21 cellular contexts compared by ENCODE assay signal in genomic region chr4:20284990-20285389, GRCh38. TPM values are rescaled to one million over a fixed set of nuclear protein-coding genes. Genes with fewer than 3 reads are reported as not detected.
DNase-seq lines count a peak whose midpoint lies in the region; ATAC-seq and TF ChIP-seq lines count a peak whose summit lies in the region.
"Had no signal": no experiment of that assay in that cellular context is flagged by ENCODE, and none has a peak within 500 bp of the region (broad histone marks: within the 10 kb centered on the region; RNA-seq: fewer than 3 reads in every experiment).

No MANE protein-coding gene starts in this region.

- no peak overlapping the region for H2AFZ ChIP-seq in GM23248

- H3K4me1 ChIP-seq in GM23248 (ENCODE audit: insufficient read depth) (peaks cover 39% of the 10 kb centered on the region), mesodermal cell (ENCODE audit: control insufficient read depth, insufficient read depth, low read length, poor library complexity, severe bottlenecking) (peaks cover 10% of the 10 kb centered on the region)
- H3K4me1 ChIP-seq: BLaER1 treated with 17β-estradiol and CSF1 and Interleukin-3, amounts not matched to agents 10 nM and 100 nM; left ventricle myocardium inferior; SJCRH30 had no signal

- no peak for TF ChIP-seq CTCF in epithelial cell of proximal tubule (conservative IDR thresholded peaks at IDR 0.05; ENCODE audit: low read depth, low read length)

- no peak overlapping the region for H3K4me3 Mint-ChIP-seq in stimulated activated effector memory CD8-positive, alpha-beta T cell treated with anti-CD3 and anti-CD28 coated beads, Interleukin-12 subunit alpha, Interleukin-12 subunit beta, amount 100 ng/mL, for 72 hours
- H3K4me3 Mint-ChIP-seq: activated CD4-positive, alpha-beta T cell treated with anti-CD3 and anti-CD28 coated beads, Interleukin-2, amount 10 ng/mL, durations not matched to agents 24 days and 14 days; stimulated activated naive B cell treated with anti-CD40 and anti-IgM and Interleukin-4, amounts not matched to agents 10 μg/mL and 1 μg/mL and 100 μg/mL, for 72 hours; type B pancreatic cell had no signal

- H3K9me3 ChIP-seq in GM23248 (ENCODE audit: low read depth) (no peaks in the 10 kb centered on the region), mesodermal cell (ENCODE audit: control insufficient read depth, low read length) (no peaks in the 10 kb centered on the region)
- H3K9me3 ChIP-seq: BLaER1 treated with 17β-estradiol and CSF1 and Interleukin-3, amounts not matched to agents 10 nM and 100 nM; left ventricle myocardium inferior; SJCRH30 had no signal

- no peaks in the 10 kb centered on the region for H3K4me1 Mint-ChIP-seq in stimulated activated effector memory CD8-positive, alpha-beta T cell treated with anti-CD3 and anti-CD28 coated beads, Interleukin-12 subunit alpha, Interleukin-12 subunit beta, amount 100 ng/mL, for 72 hours
- H3K4me1 Mint-ChIP-seq: activated CD4-positive, alpha-beta T cell treated with anti-CD3 and anti-CD28 coated beads, Interleukin-2, amount 10 ng/mL, durations not matched to agents 24 days and 14 days; stimulated activated naive B cell treated with anti-CD40 and anti-IgM and Interleukin-4, amounts not matched to agents 10 μg/mL and 1 μg/mL and 100 μg/mL, for 72 hours had no signal

- no peaks in the 10 kb centered on the region for H3K36me3 Mint-ChIP-seq in stimulated activated effector memory CD8-positive, alpha-beta T cell treated with anti-CD3 and anti-CD28 coated beads, Interleukin-12 subunit alpha, Interleukin-12 subunit beta, amount 100 ng/mL, for 72 hours
- H3K36me3 Mint-ChIP-seq: stimulated activated naive B cell treated with anti-CD40 and anti-IgM and Interleukin-4, amounts not matched to agents 10 μg/mL and 1 μg/mL and 100 μg/mL, for 72 hours had no signal

- 0 out of 2 replicates have a peak, but pooled peaks cover 4% of the 10 kb centered on the region for H3K36me3 ChIP-seq in GM23248 (ENCODE audit: low read depth)
- no peaks in the 10 kb centered on the region for H3K36me3 ChIP-seq in mesodermal cell (ENCODE audit: control insufficient read depth, insufficient read depth, low read length)
- H3K36me3 ChIP-seq: BLaER1 treated with 17β-estradiol and CSF1 and Interleukin-3, amounts not matched to agents 10 nM and 100 nM; left ventricle myocardium inferior; SJCRH30 had no signal

- no peaks in the 10 kb centered on the region for H3K9me2 ChIP-seq in GM23248 (ENCODE audit: insufficient read depth)

- H3K9ac ChIP-seq in GM23248: no peak overlapping the region
- H3K9ac ChIP-seq: BLaER1 treated with 17β-estradiol and CSF1 and Interleukin-3, amounts not matched to agents 10 nM and 100 nM had no signal

- peaks cover 75% of the 10 kb centered on the region for H3K79me2 ChIP-seq in GM23248 (ENCODE audit: insufficient read depth)

- H3K4me3 ChIP-seq in GM23248 (no peak overlapping the region), epithelial cell of proximal tubule (ENCODE audit: low read depth, low read length) (no peak overlapping the region), mesodermal cell (ENCODE audit: extremely low read depth, insufficient read depth, low read length, poor library complexity, severe bottlenecking) (no peak overlapping the region)
- H3K4me3 ChIP-seq: BLaER1 treated with 17β-estradiol and CSF1 and Interleukin-3, amounts not matched to agents 10 nM and 100 nM; left ventricle myocardium inferior; SJCRH30 had no signal

- no peak for ATAC-seq in HG03457 (IDR thresholded peaks at IDR 0.05; ENCODE audit: unreplicated experiment)
- no peak for ATAC-seq in stimulated activated effector memory CD8-positive, alpha-beta T cell treated with anti-CD3 and anti-CD28 coated beads, Interleukin-12 subunit alpha, Interleukin-12 subunit beta, amount 100 ng/mL, for 72 hours
- ATAC-seq: stimulated activated naive B cell treated with anti-CD40 and anti-IgM and Interleukin-4, amounts not matched to agents 10 μg/mL and 1 μg/mL and 100 μg/mL, for 72 hours had no signal

- no peaks in the 10 kb centered on the region for H3K27me3 ChIP-seq in GM23248 (replicated peaks; ENCODE audit: insufficient read depth)
- H3K27me3 ChIP-seq: BLaER1 treated with 17β-estradiol and CSF1 and Interleukin-3, amounts not matched to agents 10 nM and 100 nM; SJCRH30 had no signal

- H4K20me1 ChIP-seq in GM23248 (ENCODE audit: insufficient read depth): no peaks in the 10 kb centered on the region; the same call in 1 of the 2 replicates
- H4K20me1 ChIP-seq: BLaER1 treated with 17β-estradiol and CSF1 and Interleukin-3, amounts not matched to agents 10 nM and 100 nM had no signal

- 83 to 88% methylated on average over 1 of the region's 1 CpG for WGBS in GM23248 (ENCODE audit: low coverage in 1 of 2, low lambda C conversion rate in 2 of 2, missing lambda C conversion rate in 2 of 2), 2 experiments
- 100% methylated on average over 1 of the region's 1 CpG; no CpG with 5 or more reads in 1 of the 2 experiments for WGBS in mesodermal cell (ENCODE audit: insufficient coverage in 2 of 2), 2 experiments

- H3K4me2 ChIP-seq in GM23248 (ENCODE audit: unreplicated experiment): no peak overlapping the region
- H3K4me2 ChIP-seq: BLaER1 treated with 17β-estradiol and CSF1 and Interleukin-3, amounts not matched to agents 10 nM and 100 nM had no signal

- in situ Hi-C loops in GM23248 (cut with MboI): no loop called here

- DNase-seq in GM23248 (peak; percentile 77), NCI-H226 (peak; percentile 94), epithelial cell of proximal tubule (ENCODE audit: low read depth) (peak; percentile 45), NOMO-1 (lab: John Stamatoyannopoulos, UW; ENCODE audit: unreplicated experiment in 2 of 2) (no peak), NCI-H1694 treated with DMSO at 0.1 percent for 48 hours (lab: John Stamatoyannopoulos, UW) (no peak)
- DNase-seq in stimulated activated effector memory CD8-positive, alpha-beta T cell treated with anti-CD3 and anti-CD28 coated beads, Interleukin-12 subunit alpha, Interleukin-12 subunit beta, amount 100 ng/mL, for 72 hours (ENCODE audit: low spot score in 2 of 2): no peak
- DNase-seq: activated CD4-positive, alpha-beta T cell treated with anti-CD3 and anti-CD28 coated beads, Interleukin-2, amount 10 ng/mL, durations not matched to agents 24 days and 14 days; activated naive CD4-positive, alpha-beta T cell; DMS79; left ventricle myocardium inferior; NCI-H146; NCI-H446 treated with DMSO at 0.1 percent for 48 hours; posterior cingulate gyrus; SJCRH30; stimulated activated CD4-positive, alpha-beta T cell treated with anti-CD3 and anti-CD28 coated beads, Interleukin-12 subunit alpha, Interleukin-12 subunit beta, amount 100 ng/mL, for 4 hours; stimulated activated naive B cell treated with anti-CD40 and anti-IgM and Interleukin-4, amounts not matched to agents 10 μg/mL and 1 μg/mL and 100 μg/mL, for 72 hours; T-helper 9 cell had no signal

- no peak overlapping the region for H3K27ac Mint-ChIP-seq in stimulated activated effector memory CD8-positive, alpha-beta T cell treated with anti-CD3 and anti-CD28 coated beads, Interleukin-12 subunit alpha, Interleukin-12 subunit beta, amount 100 ng/mL, for 72 hours
- H3K27ac Mint-ChIP-seq: activated CD4-positive, alpha-beta T cell treated with anti-CD3 and anti-CD28 coated beads, Interleukin-2, amount 10 ng/mL, durations not matched to agents 24 days and 14 days; stimulated activated naive B cell treated with anti-CD40 and anti-IgM and Interleukin-4, amounts not matched to agents 10 μg/mL and 1 μg/mL and 100 μg/mL, for 72 hours; type B pancreatic cell had no signal

- peaks cover 4% of the 10 kb centered on the region for H3K9me3 Mint-ChIP-seq in stimulated activated effector memory CD8-positive, alpha-beta T cell treated with anti-CD3 and anti-CD28 coated beads, Interleukin-12 subunit alpha, Interleukin-12 subunit beta, amount 100 ng/mL, for 72 hours
- H3K9me3 Mint-ChIP-seq: activated CD4-positive, alpha-beta T cell treated with anti-CD3 and anti-CD28 coated beads, Interleukin-2, amount 10 ng/mL, durations not matched to agents 24 days and 14 days had no signal

- H3K27ac ChIP-seq in GM23248: no peak overlapping the region
- peak overlapping the region; percentile 13 for H3K27ac ChIP-seq in mesodermal cell (ENCODE audit: low read depth, low read length, severe bottlenecking)
- H3K27ac ChIP-seq: BLaER1 treated with 17β-estradiol and CSF1 and Interleukin-3, amounts not matched to agents 10 nM and 100 nM; left ventricle myocardium inferior; SJCRH30 had no signal

- H3F3A ChIP-seq in GM23248 (ENCODE audit: insufficient read depth): peaks cover 41% of the 10 kb centered on the region

RNA-seq across cellular contexts. Expression of gene SLIT2, which starts 33.3 kb away (rescaled TPM):
- 23.0 and 24.9 TPM in 2 replicates for total RNA-seq in GM23248 (2014; rRNA removed; shearing (Covaris generic))
- polyA plus RNA-seq in GM23248 (2016; fragmentation: Nextera tagmentation; extraction: Ambion mirVana): 43.9 and 50.8 TPM in 2 replicates
- 1.4 and 2.5 TPM in 2 replicates for total RNA-seq in epithelial cell of proximal tubule
- polyA plus RNA-seq in mesodermal cell (2013, experiment 1 of 2): 65.7 TPM
- polyA plus RNA-seq in mesodermal cell (2013, experiment 2 of 2): 65.6 TPM

Comparison
In these comparisons a context has a peak if more than half of its experiments do, and no peak if none do; other contexts are left out.
1. DNase-seq: peak in GM23248 (single experiment), NCI-H226 (single experiment) and epithelial cell of proximal tubule (single experiment); none in NOMO-1 (0 of 2), stimulated activated effector memory CD8-positive, alpha-beta T cell treated with anti-CD3 and anti-CD28 coated beads, Interleukin-12 subunit alpha, Interleukin-12 subunit beta, amount 100 ng/mL, for 72 hours (0 of 2) and NCI-H1694 treated with DMSO at 0.1 percent for 48 hours (single experiment).